Comparison of ENCODE assay signal across 20 cellular contexts in genomic region chr12:106235770-106236169, GRCh38.
"Had no signal": no experiment of that assay in that cellular context is flagged by ENCODE, and none has a peak within 500 bp of the region (broad histone marks: within the 10 kb centered on the region; RNA-seq: fewer than 3 reads in every experiment).

No MANE protein-coding gene starts in this region.

- DNase-seq: colonic mucosa; effector CD4-positive, alpha-beta T cell; glutamatergic neuron; islet precursor cell; natural killer cell; nucleus accumbens; ovary; right cardiac atrium; small intestine; stimulated activated CD4-positive, alpha-beta T cell treated with anti-CD3 and anti-CD28 coated beads, Interleukin-12 subunit alpha, Interleukin-12 subunit beta, amount 100 ng/mL, for 4 hours; stimulated activated naive CD4-positive, alpha-beta T cell; stomach; substantia nigra; transverse colon had no signal

- H3K27me3 ChIP-seq: colonic mucosa, esophagus muscularis mucosa, gastroesophageal sphincter, ovary, stomach, transverse colon had no signal

- H3K4me1 ChIP-seq: colonic mucosa had no signal

- H3K36me3 ChIP-seq: ovary had no signal

- H3K27ac ChIP-seq: colonic mucosa, esophagus muscularis mucosa, gastroesophageal sphincter, ovary, stomach, thoracic aorta, transverse colon had no signal

- H3K9me3 ChIP-seq: colonic mucosa, esophagus muscularis mucosa, gastroesophageal sphincter, ovary, stomach, thoracic aorta, transverse colon had no signal

- H3K4me3 Mint-ChIP-seq: endodermal cell, natural killer cell, neural crest cell had no signal

- H3K27ac Mint-ChIP-seq: endodermal cell, natural killer cell had no signal

- H3K36me3 Mint-ChIP-seq: natural killer cell had no signal

- H3K4me3 ChIP-seq: colonic mucosa, esophagus muscularis mucosa, gastroesophageal sphincter, ovary, stomach, thoracic aorta, transverse colon had no signal

- H3K9me3 Mint-ChIP-seq: natural killer cell, neural crest cell had no signal

- H3K4me1 Mint-ChIP-seq: natural killer cell had no signal

- ATAC-seq: gastroesophageal sphincter, left lobe of liver, natural killer cell, right cardiac atrium had no signal
